23 cellular contexts compared by ENCODE assay signal in genomic region chr13:93339550-93339949, GRCh38.
"Had no signal": no experiment of that assay in that cellular context is flagged by ENCODE, and none has a peak within 500 bp of the region (broad histone marks: within the 10 kb centered on the region; RNA-seq: fewer than 3 reads in every experiment).

No MANE protein-coding gene starts in this region.

- H3K9me3 Mint-ChIP-seq: stimulated activated effector memory CD8-positive, alpha-beta T cell treated with anti-CD3 and anti-CD28 coated beads, Interleukin-12 subunit alpha, Interleukin-12 subunit beta, amount 100 ng/mL, for 72 hours had no signal

- ATAC-seq: natural killer cell treated with Interleukin-12 subunit alpha and Interleukin-12 subunit beta and Interleukin-15 and Interleukin-18, amount 100 ng/mL, for 72 hours; psoas muscle; right cardiac atrium; stimulated activated effector memory CD8-positive, alpha-beta T cell treated with anti-CD3 and anti-CD28 coated beads, Interleukin-12 subunit alpha, Interleukin-12 subunit beta, amount 100 ng/mL, for 72 hours; stimulated activated naive B cell treated with anti-CD40 and anti-IgM and Interleukin-4, amounts not matched to agents 10 μg/mL and 1 μg/mL and 100 μg/mL, for 72 hours had no signal

- H3K36me3 Mint-ChIP-seq: natural killer cell treated with Interleukin-12 subunit alpha and Interleukin-12 subunit beta and Interleukin-15 and Interleukin-18, amount 100 ng/mL, for 72 hours; stimulated activated effector memory CD8-positive, alpha-beta T cell treated with anti-CD3 and anti-CD28 coated beads, Interleukin-12 subunit alpha, Interleukin-12 subunit beta, amount 100 ng/mL, for 72 hours; stimulated activated naive B cell treated with anti-CD40 and anti-IgM and Interleukin-4, amounts not matched to agents 10 μg/mL and 1 μg/mL and 100 μg/mL, for 72 hours had no signal

- DNase-seq: nephron progenitor cell; nucleus accumbens; ovary; posterior cingulate gyrus; psoas muscle; right cardiac atrium; right lobe of liver; sigmoid colon; small intestine; stimulated activated CD4-positive, alpha-beta T cell treated with anti-CD3 and anti-CD28 coated beads, Interleukin-15, amount 100 ng/mL, for 24 hours; stimulated activated CD4-positive, alpha-beta T cell treated with anti-CD3 and anti-CD28 coated beads, Interleukin-2, amount 100 ng/mL, for 24 hours; stimulated activated CD4-positive, alpha-beta T cell treated with anti-CD3 and anti-CD28 coated beads, Interleukin-2, amount 100 ng/mL, for 48 hours; stimulated activated CD4-positive, alpha-beta T cell treated with anti-CD3 and anti-CD28 coated beads, Interleukin-4, amount 100 ng/mL, for 24 hours; stimulated activated naive B cell treated with anti-CD40 and anti-IgM and Interleukin-4, amounts not matched to agents 10 μg/mL and 1 μg/mL and 100 μg/mL, for 72 hours; stimulated activated naive CD4-positive, alpha-beta T cell treated with Interleukin-2 at 50 U/mL for 16 hours; stomach; thyroid gland; trophoblast cell had no signal

- H3K27ac Mint-ChIP-seq: natural killer cell treated with Interleukin-12 subunit alpha and Interleukin-12 subunit beta and Interleukin-15 and Interleukin-18, amount 100 ng/mL, for 72 hours; nephron progenitor cell; progenitor cell of endocrine pancreas; stimulated activated effector memory CD8-positive, alpha-beta T cell treated with anti-CD3 and anti-CD28 coated beads, Interleukin-12 subunit alpha, Interleukin-12 subunit beta, amount 100 ng/mL, for 72 hours; stimulated activated naive B cell treated with anti-CD40 and anti-IgM and Interleukin-4, amounts not matched to agents 10 μg/mL and 1 μg/mL and 100 μg/mL, for 72 hours; stimulated activated naive CD8-positive, alpha-beta T cell treated with anti-CD3 and anti-CD28 coated beads, Interleukin-15, Interleukin-2, amounts not matched to agents 100 ng/mL and 50 ng/mL, for 24 hours had no signal

- H3K4me1 Mint-ChIP-seq: stimulated activated effector memory CD8-positive, alpha-beta T cell treated with anti-CD3 and anti-CD28 coated beads, Interleukin-12 subunit alpha, Interleukin-12 subunit beta, amount 100 ng/mL, for 72 hours; stimulated activated naive B cell treated with anti-CD40 and anti-IgM and Interleukin-4, amounts not matched to agents 10 μg/mL and 1 μg/mL and 100 μg/mL, for 72 hours had no signal

- H3K4me3 Mint-ChIP-seq: natural killer cell treated with Interleukin-12 subunit alpha and Interleukin-12 subunit beta and Interleukin-15 and Interleukin-18, amount 100 ng/mL, for 72 hours; nephron progenitor cell; neural crest cell; stimulated activated effector memory CD8-positive, alpha-beta T cell treated with anti-CD3 and anti-CD28 coated beads, Interleukin-12 subunit alpha, Interleukin-12 subunit beta, amount 100 ng/mL, for 72 hours; stimulated activated naive B cell treated with anti-CD40 and anti-IgM and Interleukin-4, amounts not matched to agents 10 μg/mL and 1 μg/mL and 100 μg/mL, for 72 hours; stimulated activated naive CD8-positive, alpha-beta T cell treated with anti-CD3 and anti-CD28 coated beads, Interleukin-15, Interleukin-2, amounts not matched to agents 100 ng/mL and 50 ng/mL, for 24 hours had no signal

- H3K27me3 Mint-ChIP-seq: natural killer cell treated with Interleukin-12 subunit alpha and Interleukin-12 subunit beta and Interleukin-15 and Interleukin-18, amount 100 ng/mL, for 72 hours; progenitor cell of endocrine pancreas; stimulated activated naive B cell treated with anti-CD40 and anti-IgM and Interleukin-4, amounts not matched to agents 10 μg/mL and 1 μg/mL and 100 μg/mL, for 72 hours had no signal
